In the genomic region with DNA sequence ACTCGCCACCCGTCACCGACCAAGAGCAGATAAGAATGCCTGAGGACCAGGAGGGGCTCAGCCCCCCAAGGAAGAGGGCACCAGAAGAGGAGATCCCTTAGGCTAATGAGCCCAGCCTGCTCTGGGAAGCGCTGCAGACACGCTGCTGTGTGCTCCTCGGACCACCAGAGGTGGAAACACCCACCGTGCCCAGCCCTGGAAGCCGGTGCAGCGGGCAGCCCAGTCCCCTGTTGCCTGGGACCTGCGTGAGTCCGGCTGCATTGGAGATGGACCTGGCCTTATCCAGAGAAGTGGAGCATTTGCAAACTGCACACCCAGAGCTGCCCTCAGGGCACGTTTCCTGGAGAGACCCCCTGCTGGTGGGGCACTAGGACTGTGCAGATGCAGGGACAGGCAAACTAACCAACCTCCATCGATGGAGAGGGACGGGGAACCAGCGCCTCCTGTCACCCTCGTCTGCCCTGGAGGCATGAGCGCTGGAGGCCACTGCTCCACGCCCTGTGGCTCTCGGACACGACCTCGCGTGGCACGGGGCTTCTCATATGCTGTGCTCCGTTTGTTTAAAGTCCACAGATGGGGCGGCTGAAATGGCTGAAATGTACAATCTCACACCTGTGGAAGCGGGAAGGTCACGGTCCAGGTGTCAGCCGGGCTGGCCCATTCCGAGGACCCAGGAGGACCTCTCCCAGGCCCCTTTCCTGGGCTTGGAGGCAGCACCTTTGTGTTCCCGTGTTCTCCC, we compare ENCODE assay signal across 1 cellular context.
TF ChIP-seq lines count a peak whose summit lies in the region.

No MANE protein-coding gene starts in this region.

TF ChIP-seq in GM23338, 12 proteins besides CTCF, POLR2A, EP300 and RAD21 (continued from another document):
- TF ChIP-seq, protein P1, sequence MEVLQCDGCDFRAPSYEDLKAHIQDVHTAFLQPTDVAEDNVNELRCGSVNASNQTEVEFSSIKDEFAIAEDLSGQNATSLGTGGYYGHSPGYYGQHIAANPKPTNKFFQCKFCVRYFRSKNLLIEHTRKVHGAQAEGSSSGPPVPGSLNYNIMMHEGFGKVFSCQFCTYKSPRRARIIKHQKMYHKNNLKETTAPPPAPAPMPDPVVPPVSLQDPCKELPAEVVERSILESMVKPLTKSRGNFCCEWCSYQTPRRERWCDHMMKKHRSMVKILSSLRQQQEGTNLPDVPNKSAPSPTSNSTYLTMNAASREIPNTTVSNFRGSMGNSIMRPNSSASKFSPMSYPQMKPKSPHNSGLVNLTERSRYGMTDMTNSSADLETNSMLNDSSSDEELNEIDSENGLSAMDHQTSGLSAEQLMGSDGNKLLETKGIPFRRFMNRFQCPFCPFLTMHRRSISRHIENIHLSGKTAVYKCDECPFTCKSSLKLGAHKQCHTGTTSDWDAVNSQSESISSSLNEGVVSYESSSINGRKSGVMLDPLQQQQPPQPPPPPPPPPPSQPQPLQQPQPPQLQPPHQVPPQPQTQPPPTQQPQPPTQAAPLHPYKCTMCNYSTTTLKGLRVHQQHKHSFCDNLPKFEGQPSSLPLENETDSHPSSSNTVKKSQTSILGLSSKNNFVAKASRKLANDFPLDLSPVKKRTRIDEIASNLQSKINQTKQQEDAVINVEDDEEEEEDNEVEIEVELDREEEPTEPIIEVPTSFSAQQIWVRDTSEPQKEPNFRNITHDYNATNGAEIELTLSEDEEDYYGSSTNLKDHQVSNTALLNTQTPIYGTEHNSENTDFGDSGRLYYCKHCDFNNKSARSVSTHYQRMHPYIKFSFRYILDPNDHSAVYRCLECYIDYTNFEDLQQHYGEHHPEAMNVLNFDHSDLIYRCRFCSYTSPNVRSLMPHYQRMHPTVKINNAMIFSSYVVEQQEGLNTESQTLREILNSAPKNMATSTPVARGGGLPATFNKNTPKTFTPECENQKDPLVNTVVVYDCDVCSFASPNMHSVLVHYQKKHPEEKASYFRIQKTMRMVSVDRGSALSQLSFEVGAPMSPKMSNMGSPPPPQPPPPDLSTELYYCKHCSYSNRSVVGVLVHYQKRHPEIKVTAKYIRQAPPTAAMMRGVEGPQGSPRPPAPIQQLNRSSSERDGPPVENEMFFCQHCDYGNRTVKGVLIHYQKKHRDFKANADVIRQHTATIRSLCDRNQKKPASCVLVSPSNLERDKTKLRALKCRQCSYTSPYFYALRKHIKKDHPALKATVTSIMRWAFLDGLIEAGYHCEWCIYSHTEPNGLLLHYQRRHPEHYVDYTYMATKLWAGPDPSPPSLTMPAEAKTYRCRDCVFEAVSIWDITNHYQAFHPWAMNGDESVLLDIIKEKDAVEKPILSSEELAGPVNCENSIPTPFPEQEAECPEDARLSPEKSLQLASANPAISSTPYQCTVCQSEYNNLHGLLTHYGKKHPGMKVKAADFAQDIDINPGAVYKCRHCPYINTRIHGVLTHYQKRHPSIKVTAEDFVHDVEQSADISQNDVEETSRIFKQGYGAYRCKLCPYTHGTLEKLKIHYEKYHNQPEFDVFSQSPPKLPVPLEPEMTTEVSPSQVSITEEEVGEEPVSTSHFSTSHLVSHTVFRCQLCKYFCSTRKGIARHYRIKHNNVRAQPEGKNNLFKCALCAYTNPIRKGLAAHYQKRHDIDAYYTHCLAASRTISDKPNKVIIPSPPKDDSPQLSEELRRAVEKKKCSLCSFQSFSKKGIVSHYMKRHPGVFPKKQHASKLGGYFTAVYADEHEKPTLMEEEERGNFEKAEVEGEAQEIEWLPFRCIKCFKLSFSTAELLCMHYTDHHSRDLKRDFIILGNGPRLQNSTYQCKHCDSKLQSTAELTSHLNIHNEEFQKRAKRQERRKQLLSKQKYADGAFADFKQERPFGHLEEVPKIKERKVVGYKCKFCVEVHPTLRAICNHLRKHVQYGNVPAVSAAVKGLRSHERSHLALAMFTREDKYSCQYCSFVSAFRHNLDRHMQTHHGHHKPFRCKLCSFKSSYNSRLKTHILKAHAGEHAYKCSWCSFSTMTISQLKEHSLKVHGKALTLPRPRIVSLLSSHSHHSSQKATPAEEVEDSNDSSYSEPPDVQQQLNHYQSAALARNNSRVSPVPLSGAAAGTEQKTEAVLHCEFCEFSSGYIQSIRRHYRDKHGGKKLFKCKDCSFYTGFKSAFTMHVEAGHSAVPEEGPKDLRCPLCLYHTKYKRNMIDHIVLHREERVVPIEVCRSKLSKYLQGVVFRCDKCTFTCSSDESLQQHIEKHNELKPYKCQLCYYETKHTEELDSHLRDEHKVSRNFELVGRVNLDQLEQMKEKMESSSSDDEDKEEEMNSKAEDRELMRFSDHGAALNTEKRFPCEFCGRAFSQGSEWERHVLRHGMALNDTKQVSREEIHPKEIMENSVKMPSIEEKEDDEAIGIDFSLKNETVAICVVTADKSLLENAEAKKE (CRISPR knock-in tag; IDR thresholded peaks at IDR 0.05), result no peak
- TF ChIP-seq CREB1 (CRISPR knock-in tag; IDR thresholded peaks at IDR 0.05; ENCODE audit: low read depth) (no peak), JUNB (IDR thresholded peaks at IDR 0.05; ENCODE audit: unreplicated experiment) (no peak)
TF ChIP-seq in GM23338: peak in this region for 0.
